Comparison of ENCODE assay signal across 8 cellular contexts in the genomic region with DNA sequence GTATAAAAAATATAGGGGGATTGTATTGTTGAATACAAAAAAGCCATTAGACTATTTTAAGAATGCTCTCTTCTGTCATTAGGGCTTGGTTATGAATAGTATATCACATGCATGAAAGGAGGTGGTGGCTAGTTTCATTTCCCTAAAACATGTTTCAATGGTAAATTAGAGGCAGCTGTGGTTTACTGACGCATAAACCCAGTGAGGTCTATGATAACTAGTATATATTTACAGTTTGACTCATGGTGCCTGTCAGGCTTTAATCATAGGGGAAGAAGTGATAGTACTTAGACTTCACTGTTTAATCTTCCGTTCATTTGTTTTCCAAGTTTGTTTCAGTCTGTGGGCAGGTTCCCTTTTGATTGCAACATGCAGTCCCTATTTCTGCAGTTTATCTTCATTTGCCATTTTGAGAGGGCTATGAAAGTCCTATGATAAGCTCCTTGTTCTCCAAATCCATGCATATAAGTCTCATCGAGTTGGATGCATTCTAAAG. TPM values are rescaled to one million over a fixed set of nuclear protein-coding genes. Genes with fewer than 3 reads are reported as not detected.
DNase-seq lines count a peak whose midpoint lies in the region; ATAC-seq and TF ChIP-seq lines count a peak whose summit lies in the region.

No MANE protein-coding gene starts in this region.

- H3K27ac Mint-ChIP-seq in stimulated activated naive CD8-positive, alpha-beta T cell treated with anti-CD3 and anti-CD28 coated beads, Interleukin-15, Interleukin-2, amounts not matched to agents 100 ng/mL and 50 ng/mL, for 24 hours = peak overlapping the region; percentile 92

- peaks cover 58% of the 10 kb centered on the region for H3K4me1 Mint-ChIP-seq in stimulated activated naive CD8-positive, alpha-beta T cell treated with anti-CD3 and anti-CD28 coated beads, Interleukin-15, Interleukin-2, amounts not matched to agents 100 ng/mL and 50 ng/mL, for 24 hours (ENCODE audit: low read depth)

- H3K27me3 ChIP-seq in foreskin keratinocyte = no peaks in the 10 kb centered on the region

- ATAC-seq in GM19438 (IDR thresholded peaks at IDR 0.05; ENCODE audit: low read depth, unreplicated experiment) (peak; percentile 97), HG03378 (IDR thresholded peaks at IDR 0.05; ENCODE audit: unreplicated experiment) (peak; percentile 98), foreskin keratinocyte (peak; percentile 98)

- H3K36me3 Mint-ChIP-seq in stimulated activated naive CD8-positive, alpha-beta T cell treated with anti-CD3 and anti-CD28 coated beads, Interleukin-15, Interleukin-2, amounts not matched to agents 100 ng/mL and 50 ng/mL, for 24 hours (ENCODE audit: low read depth) = peaks cover 3% of the 10 kb centered on the region

- H3K27ac ChIP-seq in foreskin keratinocyte = peak overlapping the region; percentile 88

- no peaks in the 10 kb centered on the region for H3K9me3 Mint-ChIP-seq in stimulated activated naive CD8-positive, alpha-beta T cell treated with anti-CD3 and anti-CD28 coated beads, Interleukin-15, Interleukin-2, amounts not matched to agents 100 ng/mL and 50 ng/mL, for 24 hours

- peak; percentile 91 for DNase-seq in EL
- DNase-seq in SKM-1 (lab: John Stamatoyannopoulos, UW; ENCODE audit: unreplicated experiment) = peak; percentile 83
- peak; percentile 93 to 95 for DNase-seq in foreskin keratinocyte
- no peak for DNase-seq in NK-92 treated with Interleukin-12 subunit alpha and Interleukin-12 subunit beta, amount 100 ng/mL, for 24 hours (lab: John Stamatoyannopoulos, UW)
- DNase-seq in superior temporal gyrus (ENCODE audit: extremely low spot score) = no peak

- no peaks in the 10 kb centered on the region for H3K27me3 Mint-ChIP-seq in stimulated activated naive CD8-positive, alpha-beta T cell treated with anti-CD3 and anti-CD28 coated beads, Interleukin-15, Interleukin-2, amounts not matched to agents 100 ng/mL and 50 ng/mL, for 24 hours

- H3K4me1 ChIP-seq in foreskin keratinocyte = peaks cover 23% of the 10 kb centered on the region

- H3K4me3 Mint-ChIP-seq in stimulated activated naive CD8-positive, alpha-beta T cell treated with anti-CD3 and anti-CD28 coated beads, Interleukin-15, Interleukin-2, amounts not matched to agents 100 ng/mL and 50 ng/mL, for 24 hours = peak overlapping the region; percentile 62

- no peak for TF ChIP-seq CTCF in foreskin keratinocyte (conservative IDR thresholded peaks at IDR 0.05)

RNA-seq across cellular contexts. Expression of a gene that starts 55.1 kb away (rescaled TPM):
- total RNA-seq in foreskin keratinocyte = 16.8 and 17.3 TPM in 2 replicates
- polyA plus RNA-seq in foreskin keratinocyte = 3.3 and 4.7 TPM in 2 replicates

Comparison
In these comparisons a context has a peak if more than half of its experiments do, and no peak if none do; other contexts are left out.
1. DNase-seq: peak in EL (single experiment), SKM-1 (single experiment) and foreskin keratinocyte (2 of 2); none in NK-92 treated with Interleukin-12 subunit alpha and Interleukin-12 subunit beta, amount 100 ng/mL, for 24 hours (single experiment) and superior temporal gyrus (single experiment).
2. Peak in every context shown above with its lines, with median percentiles within 50 percentile points of each other: ATAC-seq.